1 cellular context compared by ENCODE assay signal in genomic region chr6:7917729-7918128, GRCh38.
A peak's percentile ranks its signal among the peaks of the same experiment; 100 is the strongest.
TF ChIP-seq lines count a peak whose summit lies in the region.

No MANE protein-coding gene starts in this region.

TF ChIP-seq in HepG2, 621 proteins besides CTCF, POLR2A, EP300 and RAD21 (continued from another document and continues in another):
- no peak for TF ChIP-seq ZBTB40 (IDR thresholded peaks at IDR 0.05)
- 0 out of 2 replicates have a peak, but pooled peaks have one; percentile 50 for TF ChIP-seq ZBTB40 (CRISPR knock-in tag; IDR thresholded peaks at IDR 0.05)
- TF ChIP-seq RFXANK (CRISPR knock-in tag; IDR thresholded peaks at IDR 0.05): no peak
- TF ChIP-seq ZNF878 (CRISPR knock-in tag; IDR thresholded peaks at IDR 0.05): no peak
- no peak for TF ChIP-seq FOXC1 (CRISPR knock-in tag; IDR thresholded peaks at IDR 0.05; ENCODE audit: borderline replicate concordance)
- no peak for TF ChIP-seq ZNF614 (CRISPR knock-in tag; IDR thresholded peaks at IDR 0.05; ENCODE audit: borderline replicate concordance)
- TF ChIP-seq ZNF724P (CRISPR knock-in tag; IDR thresholded peaks at IDR 0.05; ENCODE audit: borderline replicate concordance): no peak
- TF ChIP-seq MYC (CRISPR knock-in tag; IDR thresholded peaks at IDR 0.05; ENCODE audit: borderline replicate concordance): no peak
- TF ChIP-seq ZNF20 (CRISPR knock-in tag; IDR thresholded peaks at IDR 0.05): no peak
- TF ChIP-seq CCDC6 (CRISPR knock-in tag; IDR thresholded peaks at IDR 0.05): no peak
- TF ChIP-seq GTF3A (CRISPR knock-in tag; conservative IDR thresholded peaks at IDR 0.05): no peak
- no peak for TF ChIP-seq ZNF768 (CRISPR knock-in tag; IDR thresholded peaks at IDR 0.05)
- TF ChIP-seq, protein P1, sequence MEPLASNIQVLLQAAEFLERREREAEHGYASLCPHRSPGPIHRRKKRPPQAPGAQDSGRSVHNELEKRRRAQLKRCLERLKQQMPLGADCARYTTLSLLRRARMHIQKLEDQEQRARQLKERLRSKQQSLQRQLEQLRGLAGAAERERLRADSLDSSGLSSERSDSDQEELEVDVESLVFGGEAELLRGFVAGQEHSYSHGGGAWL (CRISPR knock-in tag; IDR thresholded peaks at IDR 0.05): no peak
- no peak for TF ChIP-seq NFYC (CRISPR knock-in tag; IDR thresholded peaks at IDR 0.05)
- TF ChIP-seq RXRB (CRISPR knock-in tag; IDR thresholded peaks at IDR 0.05; ENCODE audit: borderline replicate concordance): no peak; the same call in 1 of the 2 replicates
- TF ChIP-seq, protein P2, sequence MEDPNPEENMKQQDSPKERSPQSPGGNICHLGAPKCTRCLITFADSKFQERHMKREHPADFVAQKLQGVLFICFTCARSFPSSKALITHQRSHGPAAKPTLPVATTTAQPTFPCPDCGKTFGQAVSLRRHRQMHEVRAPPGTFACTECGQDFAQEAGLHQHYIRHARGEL (CRISPR knock-in tag; IDR thresholded peaks at IDR 0.05): no peak
- no peak for TF ChIP-seq TAF15 (IDR thresholded peaks at IDR 0.05; ENCODE audit: low read depth, low read length, poor library complexity, severe bottlenecking)
- TF ChIP-seq, protein P3, sequence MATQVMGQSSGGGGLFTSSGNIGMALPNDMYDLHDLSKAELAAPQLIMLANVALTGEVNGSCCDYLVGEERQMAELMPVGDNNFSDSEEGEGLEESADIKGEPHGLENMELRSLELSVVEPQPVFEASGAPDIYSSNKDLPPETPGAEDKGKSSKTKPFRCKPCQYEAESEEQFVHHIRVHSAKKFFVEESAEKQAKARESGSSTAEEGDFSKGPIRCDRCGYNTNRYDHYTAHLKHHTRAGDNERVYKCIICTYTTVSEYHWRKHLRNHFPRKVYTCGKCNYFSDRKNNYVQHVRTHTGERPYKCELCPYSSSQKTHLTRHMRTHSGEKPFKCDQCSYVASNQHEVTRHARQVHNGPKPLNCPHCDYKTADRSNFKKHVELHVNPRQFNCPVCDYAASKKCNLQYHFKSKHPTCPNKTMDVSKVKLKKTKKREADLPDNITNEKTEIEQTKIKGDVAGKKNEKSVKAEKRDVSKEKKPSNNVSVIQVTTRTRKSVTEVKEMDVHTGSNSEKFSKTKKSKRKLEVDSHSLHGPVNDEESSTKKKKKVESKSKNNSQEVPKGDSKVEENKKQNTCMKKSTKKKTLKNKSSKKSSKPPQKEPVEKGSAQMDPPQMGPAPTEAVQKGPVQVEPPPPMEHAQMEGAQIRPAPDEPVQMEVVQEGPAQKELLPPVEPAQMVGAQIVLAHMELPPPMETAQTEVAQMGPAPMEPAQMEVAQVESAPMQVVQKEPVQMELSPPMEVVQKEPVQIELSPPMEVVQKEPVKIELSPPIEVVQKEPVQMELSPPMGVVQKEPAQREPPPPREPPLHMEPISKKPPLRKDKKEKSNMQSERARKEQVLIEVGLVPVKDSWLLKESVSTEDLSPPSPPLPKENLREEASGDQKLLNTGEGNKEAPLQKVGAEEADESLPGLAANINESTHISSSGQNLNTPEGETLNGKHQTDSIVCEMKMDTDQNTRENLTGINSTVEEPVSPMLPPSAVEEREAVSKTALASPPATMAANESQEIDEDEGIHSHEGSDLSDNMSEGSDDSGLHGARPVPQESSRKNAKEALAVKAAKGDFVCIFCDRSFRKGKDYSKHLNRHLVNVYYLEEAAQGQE (IDR thresholded peaks at IDR 0.05; ENCODE audit: borderline replicate concordance in 1 of 2, low read depth in 1 of 2, low read length in 2 of 2): no peak
- no peak for TF ChIP-seq ZFP36L2 (CRISPR knock-in tag; IDR thresholded peaks at IDR 0.05)
- no peak for TF ChIP-seq ZFP36L1 (CRISPR knock-in tag; IDR thresholded peaks at IDR 0.05)
- no peak for TF ChIP-seq TFE3 (CRISPR knock-in tag; IDR thresholded peaks at IDR 0.05)
- no peak for TF ChIP-seq MED8 (CRISPR knock-in tag; IDR thresholded peaks at IDR 0.05; ENCODE audit: insufficient replicate concordance)
- TF ChIP-seq ZNF776 (CRISPR knock-in tag; IDR thresholded peaks at IDR 0.05): no peak
- TF ChIP-seq ZNF160 (CRISPR knock-in tag; IDR thresholded peaks at IDR 0.05): no peak
- TF ChIP-seq FOSL1 (CRISPR knock-in tag; IDR thresholded peaks at IDR 0.05; ENCODE audit: borderline replicate concordance): no peak
- TF ChIP-seq, protein P4, sequence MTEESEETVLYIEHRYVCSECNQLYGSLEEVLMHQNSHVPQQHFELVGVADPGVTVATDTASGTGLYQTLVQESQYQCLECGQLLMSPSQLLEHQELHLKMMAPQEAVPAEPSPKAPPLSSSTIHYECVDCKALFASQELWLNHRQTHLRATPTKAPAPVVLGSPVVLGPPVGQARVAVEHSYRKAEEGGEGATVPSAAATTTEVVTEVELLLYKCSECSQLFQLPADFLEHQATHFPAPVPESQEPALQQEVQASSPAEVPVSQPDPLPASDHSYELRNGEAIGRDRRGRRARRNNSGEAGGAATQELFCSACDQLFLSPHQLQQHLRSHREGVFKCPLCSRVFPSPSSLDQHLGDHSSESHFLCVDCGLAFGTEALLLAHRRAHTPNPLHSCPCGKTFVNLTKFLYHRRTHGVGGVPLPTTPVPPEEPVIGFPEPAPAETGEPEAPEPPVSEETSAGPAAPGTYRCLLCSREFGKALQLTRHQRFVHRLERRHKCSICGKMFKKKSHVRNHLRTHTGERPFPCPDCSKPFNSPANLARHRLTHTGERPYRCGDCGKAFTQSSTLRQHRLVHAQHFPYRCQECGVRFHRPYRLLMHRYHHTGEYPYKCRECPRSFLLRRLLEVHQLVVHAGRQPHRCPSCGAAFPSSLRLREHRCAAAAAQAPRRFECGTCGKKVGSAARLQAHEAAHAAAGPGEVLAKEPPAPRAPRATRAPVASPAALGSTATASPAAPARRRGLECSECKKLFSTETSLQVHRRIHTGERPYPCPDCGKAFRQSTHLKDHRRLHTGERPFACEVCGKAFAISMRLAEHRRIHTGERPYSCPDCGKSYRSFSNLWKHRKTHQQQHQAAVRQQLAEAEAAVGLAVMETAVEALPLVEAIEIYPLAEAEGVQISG (CRISPR knock-in tag; IDR thresholded peaks at IDR 0.05): no peak
- no peak for TF ChIP-seq MXD4 (CRISPR knock-in tag; IDR thresholded peaks at IDR 0.05)
- no peak for TF ChIP-seq HNRNPL (IDR thresholded peaks at IDR 0.05; ENCODE audit: low read depth, low read length)
- TF ChIP-seq GZF1 (CRISPR knock-in tag; IDR thresholded peaks at IDR 0.05): no peak
- TF ChIP-seq SIX1 (CRISPR knock-in tag; IDR thresholded peaks at IDR 0.05; ENCODE audit: borderline replicate concordance): no peak
- TF ChIP-seq MLLT10 (CRISPR knock-in tag; IDR thresholded peaks at IDR 0.05): no peak
- no peak for TF ChIP-seq ZNF138 (CRISPR knock-in tag; IDR thresholded peaks at IDR 0.05; ENCODE audit: low read depth)
- TF ChIP-seq ZBTB42 (CRISPR knock-in tag; IDR thresholded peaks at IDR 0.05): no peak
- TF ChIP-seq ZFP37 (CRISPR knock-in tag; IDR thresholded peaks at IDR 0.05; ENCODE audit: borderline replicate concordance): no peak
- no peak for TF ChIP-seq DNMT3B (CRISPR knock-in tag; conservative IDR thresholded peaks at IDR 0.05)
- TF ChIP-seq EED (CRISPR knock-in tag; IDR thresholded peaks at IDR 0.05): no peak; the same call in 1 of the 2 replicates
- TF ChIP-seq TIGD3 (CRISPR knock-in tag; IDR thresholded peaks at IDR 0.05; ENCODE audit: borderline replicate concordance): no peak
- TF ChIP-seq, protein P5, sequence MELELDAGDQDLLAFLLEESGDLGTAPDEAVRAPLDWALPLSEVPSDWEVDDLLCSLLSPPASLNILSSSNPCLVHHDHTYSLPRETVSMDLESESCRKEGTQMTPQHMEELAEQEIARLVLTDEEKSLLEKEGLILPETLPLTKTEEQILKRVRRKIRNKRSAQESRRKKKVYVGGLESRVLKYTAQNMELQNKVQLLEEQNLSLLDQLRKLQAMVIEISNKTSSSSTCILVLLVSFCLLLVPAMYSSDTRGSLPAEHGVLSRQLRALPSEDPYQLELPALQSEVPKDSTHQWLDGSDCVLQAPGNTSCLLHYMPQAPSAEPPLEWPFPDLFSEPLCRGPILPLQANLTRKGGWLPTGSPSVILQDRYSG (CRISPR knock-in tag; IDR thresholded peaks at IDR 0.05): no peak
- peak; percentile 29; the same call in 1 of the 2 replicates for TF ChIP-seq ZMYM3 (CRISPR knock-in tag; IDR thresholded peaks at IDR 0.05)
- no peak for TF ChIP-seq REL (CRISPR knock-in tag; conservative IDR thresholded peaks at IDR 0.05)
- TF ChIP-seq SAP130 (CRISPR knock-in tag; IDR thresholded peaks at IDR 0.05; ENCODE audit: low read depth): peak; percentile 37; the same call in 1 of the 2 replicates
- TF ChIP-seq TRIM22 (IDR thresholded peaks at IDR 0.05): no peak
